ENCODE assay signal across 8 cellular contexts in genomic region chr13:112587359-112587766, GRCh38. TPM values are rescaled to one million over a fixed set of nuclear protein-coding genes. Genes with fewer than 3 reads are reported as not detected.
DNase-seq lines count a peak whose midpoint lies in the region; ATAC-seq and TF ChIP-seq lines count a peak whose summit lies in the region.

No MANE protein-coding gene starts in this region.

- H3K4me3 Mint-ChIP-seq in CD4-positive, alpha-beta T cell: peak overlapping the region; percentile 96

- H3K27ac ChIP-seq in CD4-positive, alpha-beta T cell (ENCODE audit: low read depth, low read length): peak overlapping the region; percentile 75

- H3K9me3 Mint-ChIP-seq in CD4-positive, alpha-beta T cell: no peaks in the 10 kb centered on the region

- no peaks in the 10 kb centered on the region for H3K27me3 Mint-ChIP-seq in CD4-positive, alpha-beta T cell

- ATAC-seq in CD4-positive, alpha-beta T cell (ENCODE audit: poor library complexity): peak; percentile 64
- ATAC-seq in GM19324 (IDR thresholded peaks at IDR 0.05; ENCODE audit: low FRiP score, unreplicated experiment) (peak; percentile 38), HG03460 (IDR thresholded peaks at IDR 0.05; ENCODE audit: unreplicated experiment) (peak; percentile 46)

- H3K4me1 Mint-ChIP-seq in CD4-positive, alpha-beta T cell (ENCODE audit: low read depth): peaks cover 45% of the 10 kb centered on the region

- H3K9me3 ChIP-seq in CD4-positive, alpha-beta T cell (ENCODE audit: control insufficient read depth, low read length): no peaks in the 10 kb centered on the region
- no peaks in the 10 kb centered on the region for H3K9me3 ChIP-seq in mucosa of stomach (ENCODE audit: control insufficient read depth, low read length)

- intact Hi-C loops in CD4-positive, alpha-beta T cell (cut with DNase I, micrococcal nuclease): loop anchor here in 1 of 2 experiments (1.0 to 10.0 kb wide), 3 partner anchors 104 to 1880 kb away; partner anchors contain the start of genes ANKRD10 and CARS2

- H3K36me3 ChIP-seq in mucosa of stomach (ENCODE audit: control insufficient read depth, insufficient read depth, low read length): no peaks in the 10 kb centered on the region

- peak overlapping the region; percentile 89 for H3K4me3 ChIP-seq in epithelial cell of proximal tubule (ENCODE audit: low read depth, low read length)
- H3K4me3 ChIP-seq in mucosa of stomach (ENCODE audit: low read length): peak overlapping the region; percentile 28

- H3K36me3 Mint-ChIP-seq in CD4-positive, alpha-beta T cell (ENCODE audit: low read depth): peaks cover 17% of the 10 kb centered on the region

- H3K4me1 ChIP-seq in mucosa of stomach (ENCODE audit: control insufficient read depth, insufficient read depth, low read length): peaks cover 23% of the 10 kb centered on the region

- POLR2A ChIA-PET in CD4-positive, alpha-beta T cell (lab: Charles Lee): interaction anchor here (0.8 to 1.6 kb wide), 2 partner anchors 102 to 139 kb away, joined by 3 to 4 read pairs; no protein-coding TSS in a partner anchor

- peak overlapping the region; percentile 73 for H3K27ac Mint-ChIP-seq in CD4-positive, alpha-beta T cell

- TF ChIP-seq CTCF in CD4-positive, alpha-beta T cell (IDR thresholded peaks at IDR 0.05): no peak
- TF ChIP-seq CTCF in epithelial cell of proximal tubule (conservative IDR thresholded peaks at IDR 0.05; ENCODE audit: low read depth, low read length): peak; percentile 15

- CTCF ChIA-PET in CD4-positive, alpha-beta T cell (lab: Charles Lee): interaction anchor here (1.0 kb wide), 1 partner anchor 18 kb away, joined by 3 read pairs; no protein-coding TSS in a partner anchor

- H3K27me3 ChIP-seq in CD4-positive, alpha-beta T cell (ENCODE audit: control insufficient read depth, insufficient read depth, low read length): no peaks in the 10 kb centered on the region
- no peaks in the 10 kb centered on the region for H3K27me3 ChIP-seq in mucosa of stomach (ENCODE audit: control insufficient read depth, insufficient read depth, low read length)

- DNase-seq in CD4-positive, alpha-beta T cell: peak; percentile 13 to 68 (median 50)
- peak; percentile 68 for DNase-seq in NOMO-1 treated with DMSO at 0.1 percent for 48 hours (lab: John Stamatoyannopoulos, UW; ENCODE audit: unreplicated experiment)
- peak; percentile 74 for DNase-seq in activated T-cell treated with anti-CD3 and anti-CD28 coated beads for 4 hours
- no peak for DNase-seq in epithelial cell of proximal tubule (ENCODE audit: low read depth)
- peak; percentile 83 for DNase-seq in stimulated activated CD8-positive, alpha-beta memory T cell treated with anti-CD3 and anti-CD28 coated beads, Interleukin-4, amount 100 ng/mL, for 48 hours

- H3K9ac ChIP-seq in mucosa of stomach (ENCODE audit: low read length): peak overlapping the region; percentile 88

RNA-seq across cellular contexts. Expression of gene TUBGCP3, which starts 0.6 kb away (rescaled TPM):
- 10 to 100 TPM; 30.6 to 31.3 TPM for total RNA-seq in CD4-positive, alpha-beta T cell
- total RNA-seq in epithelial cell of proximal tubule: 16.1 and 16.4 TPM in 2 replicates
